Comparison of ENCODE assay signal across 14 cellular contexts in the genomic region with DNA sequence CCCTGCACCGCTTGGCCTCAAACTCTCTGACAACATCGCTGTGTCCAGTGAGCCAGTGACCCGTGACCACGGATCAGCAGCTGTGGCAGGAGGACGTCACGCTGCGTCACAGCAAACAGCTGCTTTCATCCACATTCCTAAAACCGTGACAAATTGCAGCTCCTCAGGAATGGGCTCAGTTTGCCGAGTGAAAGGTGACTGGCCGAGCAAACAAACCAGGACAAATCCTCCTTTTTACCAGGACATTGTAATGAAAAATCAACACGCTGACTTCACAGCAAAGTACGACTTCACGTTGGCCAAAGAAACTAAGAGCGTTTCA. TPM values are rescaled to one million over a fixed set of nuclear protein-coding genes. Genes with fewer than 3 reads are reported as not detected.
DNase-seq lines count a peak whose midpoint lies in the region; ATAC-seq, FAIRE-seq and TF ChIP-seq lines count a peak whose summit lies in the region.
"Had no signal": no experiment of that assay in that cellular context is flagged by ENCODE, and none has a peak within 500 bp of the region (broad histone marks: within the 10 kb centered on the region; RNA-seq: fewer than 3 reads in every experiment).

No MANE protein-coding gene starts in this region.

- ATAC-seq in activated CD4-positive, CD25-positive, alpha-beta regulatory T cell treated with anti-CD3 and anti-CD28 coated beads, Interleukin-2, amount 50 U/mL, for 24 hours: no peak

- peak overlapping the region; percentile 1 for H3K18ac ChIP-seq in trophoblast cell (ENCODE audit: low read length)

- peak overlapping the region; percentile 17 for H4K91ac ChIP-seq in trophoblast cell (ENCODE audit: low read depth, low read length)

- H3K79me1 ChIP-seq in trophoblast cell (ENCODE audit: low read length): peaks cover 8% of the 10 kb centered on the region

- H2BK5ac ChIP-seq in trophoblast cell (ENCODE audit: low read depth, low read length, poor library complexity): no peak overlapping the region

- WGBS in hepatocyte (ENCODE audit: low lambda C conversion rate, missing lambda C conversion rate): 74% methylated on average over 14 of the region's 14 CpGs
- no CpG with 5 or more reads among the region's 14 CpGs for WGBS in trophoblast cell (ENCODE audit: extremely low coverage, insufficient coverage, insufficient read length)

- no peak overlapping the region for H2AFZ ChIP-seq in hepatocyte
- H2AFZ ChIP-seq in trophoblast cell (ENCODE audit: insufficient read depth, low read length, poor library complexity): no peak overlapping the region

- H3K9ac ChIP-seq in trophoblast cell (ENCODE audit: low read length): no peak overlapping the region

- peak overlapping the region; percentile 1 for H2AK5ac ChIP-seq in trophoblast cell (ENCODE audit: low read length)

- H3K79me2 ChIP-seq in hepatocyte (peaks cover 10% of the 10 kb centered on the region), trophoblast cell (ENCODE audit: control insufficient read depth, insufficient read depth, low read length, poor library complexity) (peaks cover 1% of the 10 kb centered on the region)

- H3K4me1 ChIP-seq in hepatocyte (ENCODE audit: insufficient read depth): no peaks in the 10 kb centered on the region
- peaks cover 24 to 27% of the 10 kb centered on the region in 2 experiments for H3K4me1 ChIP-seq in trophoblast cell (ENCODE audit: control insufficient read depth in 1 of 2, insufficient read depth in 2 of 2, low read length in 2 of 2)

- H4K8ac ChIP-seq in trophoblast cell (ENCODE audit: low read depth, low read length): no peak overlapping the region

- no peak overlapping the region for H4K12ac ChIP-seq in trophoblast cell (ENCODE audit: low read depth, low read length)

- no peaks in the 10 kb centered on the region for H3K9me2 ChIP-seq in hepatocyte (replicated peaks; ENCODE audit: insufficient read depth)

- H2BK120ac ChIP-seq in trophoblast cell (ENCODE audit: insufficient read depth, low read length, poor library complexity): no peak overlapping the region

- H3K14ac ChIP-seq in trophoblast cell (ENCODE audit: low read length): no peak overlapping the region

- no peak overlapping the region for H3K4ac ChIP-seq in trophoblast cell (ENCODE audit: low read depth, low read length)

- peak; percentile 73 for DNase-seq in ELF-1 (ENCODE audit: low read depth, low spot score)
- DNase-seq in SHP77 treated with DMSO at 0.1 percent for 48 hours (lab: John Stamatoyannopoulos, UW): peak; percentile 54
- DNase-seq in hepatocyte (ENCODE audit: low spot score): peak; percentile 6
- peak; percentile 93 to 94 for DNase-seq in trophoblast cell
- no peak for DNase-seq in DMS79 treated with DMSO at 0.1 percent for 48 hours (lab: John Stamatoyannopoulos, UW)
- DNase-seq in AML-193 (lab: John Stamatoyannopoulos, UW): no peak
- no peak for DNase-seq in frontal cortex (ENCODE audit: low spot score in 2 of 2)
- DNase-seq: activated CD4-positive, alpha-beta memory T cell treated with anti-CD3 and anti-CD28 coated beads for 36 hours; activated effector memory CD4-positive, alpha-beta T cell treated with Interleukin-2 at 50 U/mL for 16 hours; caudate nucleus; erythroblast; stimulated activated naive CD4-positive, alpha-beta T cell treated with Interleukin-2 at 50 U/mL for 16 hours had no signal

- peak overlapping the region; percentile 3 for H2BK12ac ChIP-seq in trophoblast cell (ENCODE audit: low read length)

- no peaks in the 10 kb centered on the region for H3K9me3 ChIP-seq in hepatocyte (ENCODE audit: low read depth)
- no peaks in the 10 kb centered on the region for H3K9me3 ChIP-seq in trophoblast cell (ENCODE audit: insufficient read depth, low read depth, low read length)

- TF ChIP-seq CTCF in hepatocyte (IDR thresholded peaks at IDR 0.05; ENCODE audit: poor library complexity): no peak

- no peaks in the 10 kb centered on the region for H3K27me3 ChIP-seq in hepatocyte
- H3K27me3 ChIP-seq in trophoblast cell (ENCODE audit: insufficient read depth, low read length): no peaks in the 10 kb centered on the region

- H3K36me3 ChIP-seq in hepatocyte (replicated peaks; ENCODE audit: insufficient read depth, low read depth) (no peaks in the 10 kb centered on the region), trophoblast cell (ENCODE audit: control insufficient read depth in 1 of 2, insufficient read depth in 2 of 2, low read length in 2 of 2) (peaks cover 25 to 30% of the 10 kb centered on the region in 2 experiments)

- peak overlapping the region; percentile 41 for H3K23ac ChIP-seq in trophoblast cell (ENCODE audit: low read length)

- no peak overlapping the region for H3K27ac ChIP-seq in hepatocyte
- peak overlapping the region; percentile 46 for H3K27ac ChIP-seq in trophoblast cell (ENCODE audit: low read depth, low read length)

- peaks cover 5% of the 10 kb centered on the region for H4K20me1 ChIP-seq in hepatocyte (ENCODE audit: insufficient read depth, poor library complexity, severe bottlenecking)

- H3K4me2 ChIP-seq in hepatocyte: no peak overlapping the region
- H3K4me2 ChIP-seq in trophoblast cell (ENCODE audit: low read length): peak overlapping the region; percentile 9

- no peak for FAIRE-seq in frontal cortex (lab: Jason Lieb, UNC)
- FAIRE-seq: GM19239 had no signal

- H3K4me3 ChIP-seq in hepatocyte (no peak overlapping the region), trophoblast cell (ENCODE audit: low read depth, low read length) (no peak overlapping the region)

RNA-seq across cellular contexts. Expression of a gene that starts 57.6 kb away (rescaled TPM):
- total RNA-seq in hepatocyte (78.8 and 107 TPM in 2 replicates), frontal cortex (21.6 TPM)
- 110 and 118 TPM in 2 replicates for polyA plus RNA-seq in hepatocyte
- polyA plus RNA-seq in trophoblast cell (2013): 194 and 203 TPM in 2 replicates
- total RNA-seq: activated CD4-positive, alpha-beta memory T cell treated with anti-CD3 and anti-CD28 coated beads for 36 hours had no signal

Comparison
In these comparisons a context has a peak if more than half of its experiments do, and no peak if none do; other contexts are left out.
1. DNase-seq: peak in ELF-1 (single experiment), SHP77 treated with DMSO at 0.1 percent for 48 hours (single experiment), hepatocyte (single experiment) and trophoblast cell (2 of 2); none in DMS79 treated with DMSO at 0.1 percent for 48 hours (single experiment), AML-193 (0 of 2) and frontal cortex (0 of 2).